24 cellular contexts compared by ENCODE assay signal in genomic region chr3:33597257-33597689, GRCh38.
A peak's percentile ranks its signal among the peaks of the same experiment; 100 is the strongest.
DNase-seq lines count a peak whose midpoint lies in the region; ATAC-seq and TF ChIP-seq lines count a peak whose summit lies in the region.
"Had no signal": no experiment of that assay in that cellular context is flagged by ENCODE, and none has a peak within 500 bp of the region (broad histone marks: within the 10 kb centered on the region; RNA-seq: fewer than 3 reads in every experiment).

No MANE protein-coding gene starts in this region.

- H3K27me3 ChIP-seq in CD4-positive, alpha-beta memory T cell (ENCODE audit: insufficient read depth, low read length) = no peaks in the 10 kb centered on the region
- H3K27me3 ChIP-seq in left lung = no peaks in the 10 kb centered on the region
- H3K27me3 ChIP-seq: hepatocyte, suprapubic skin had no signal

- CTCF ChIA-PET in CD4-positive, alpha-beta memory T cell (lab: Charles Lee; ENCODE audit: partially characterized antibody) = no interaction called here

- no peaks in the 10 kb centered on the region for H3K27me3 Mint-ChIP-seq in CD4-positive, alpha-beta memory T cell
- H3K27me3 Mint-ChIP-seq in brain = no peaks in the 10 kb centered on the region

- no peak overlapping the region for H3K4me3 ChIP-seq in CD4-positive, alpha-beta memory T cell (ENCODE audit: low read length in 2 of 2)
- H3K4me3 ChIP-seq in NB4 (ENCODE audit: low read depth, low read length) (no peak overlapping the region), left lung (no peak overlapping the region)
- H3K4me3 ChIP-seq: hepatocyte, smooth muscle cell, suprapubic skin had no signal

- DNase-seq in CD4-positive, alpha-beta memory T cell = no peak
- DNase-seq in NB4 (ENCODE audit: low read depth) (peak; percentile 92), left lung (no peak), superior temporal gyrus (ENCODE audit: extremely low spot score) (no peak), GM19238 (ENCODE audit: insufficient read length, low spot score) (no peak), DMS53 treated with DMSO at 0.1 percent for 48 hours (lab: John Stamatoyannopoulos, UW; ENCODE audit: unreplicated experiment) (no peak)
- DNase-seq: activated CD4-positive, alpha-beta T cell treated with anti-CD3 and anti-CD28 coated beads, Interleukin-2, amount 50 U/mL, for 4 hours; activated naive CD4-positive, alpha-beta T cell treated with Interleukin-2 at 50 U/mL for 16 hours; aorta; KG1; mesenchymal stem cell; natural killer cell; NCI-H1105; NCI-H524 treated with DMSO at 0.1 percent for 48 hours; posterior cingulate gyrus; SHP77 treated with DMSO at 0.1 percent for 48 hours; T-helper 2 cell; WERI-Rb-1 had no signal

- POLR2A ChIA-PET in CD4-positive, alpha-beta memory T cell (lab: Charles Lee; ENCODE audit: partially characterized antibody) = no interaction called here

- no peak overlapping the region for H3K4me3 Mint-ChIP-seq in CD4-positive, alpha-beta memory T cell
- no peak overlapping the region for H3K4me3 Mint-ChIP-seq in brain
- H3K4me3 Mint-ChIP-seq: CD14-positive monocyte, natural killer cell had no signal

- H3K9me3 Mint-ChIP-seq in CD4-positive, alpha-beta memory T cell = no peaks in the 10 kb centered on the region
- H3K9me3 Mint-ChIP-seq in brain = no peaks in the 10 kb centered on the region
- H3K9me3 Mint-ChIP-seq: CD14-positive monocyte, natural killer cell had no signal

- peak overlapping the region in 5 of 7 donors; percentile 2 to 86 (median 37) for H3K27ac Mint-ChIP-seq in CD4-positive, alpha-beta memory T cell
- peak overlapping the region in 3 of 5 experiments; percentile 16 to 42 (median 34) for H3K27ac Mint-ChIP-seq in brain
- H3K27ac Mint-ChIP-seq: natural killer cell had no signal

- peaks cover 11% of the 10 kb centered on the region for H3K36me3 ChIP-seq in CD4-positive, alpha-beta memory T cell (ENCODE audit: insufficient read depth, low read length)
- peaks cover 0 to 31% of the 10 kb centered on the region in 2 donors for H3K36me3 ChIP-seq in left lung

- H3K27ac ChIP-seq in CD4-positive, alpha-beta memory T cell (ENCODE audit: low read depth, low read length) = no peak overlapping the region
- no peak overlapping the region for H3K27ac ChIP-seq in left lung
- H3K27ac ChIP-seq: hepatocyte, suprapubic skin, WERI-Rb-1 had no signal

- no peaks in the 10 kb centered on the region for H3K4me1 ChIP-seq in CD4-positive, alpha-beta memory T cell (ENCODE audit: insufficient read depth, low read length)
- peaks cover 0 to 7% of the 10 kb centered on the region in 2 donors for H3K4me1 ChIP-seq in left lung
- H3K4me1 ChIP-seq: suprapubic skin had no signal

- no peak for TF ChIP-seq CTCF in NB4 (IDR thresholded peaks at IDR 0.05; ENCODE audit: low read depth, low read length)
- TF ChIP-seq CTCF in brain (conservative IDR thresholded peaks at IDR 0.05) = no peak
- no peak for TF ChIP-seq CTCF in left lung (IDR thresholded peaks at IDR 0.05)

- TF ChIP-seq POLR2A in NB4 (IDR thresholded peaks at IDR 0.05; ENCODE audit: extremely low read depth, insufficient read length) = no peak

- H3K4me1 Mint-ChIP-seq in CD4-positive, alpha-beta memory T cell = peaks cover 0 to 4% (median 2%) of the 10 kb centered on the region in 4 donors
- H3K4me1 Mint-ChIP-seq in brain = no peaks in the 10 kb centered on the region
- H3K4me1 Mint-ChIP-seq: natural killer cell had no signal

- H3K36me3 Mint-ChIP-seq in CD4-positive, alpha-beta memory T cell = peaks cover 35 to 36% of the 10 kb centered on the region in 2 donors
- H3K36me3 Mint-ChIP-seq in brain = peaks cover 56% of the 10 kb centered on the region

- intact Hi-C loops in CD4-positive, alpha-beta memory T cell (cut with micrococcal nuclease) = no loop called here
- intact Hi-C loops in left lung (cut with DNase I) = no loop called here

- no peaks in the 10 kb centered on the region for H3K9me3 ChIP-seq in CD4-positive, alpha-beta memory T cell (ENCODE audit: control insufficient read depth in 1 of 2, low read length in 2 of 2)
- H3K9me3 ChIP-seq in left lung = no peaks in the 10 kb centered on the region
- H3K9me3 ChIP-seq: suprapubic skin had no signal

- ATAC-seq in left lung (peak; percentile 41), HG02623 (IDR thresholded peaks at IDR 0.05; ENCODE audit: unreplicated experiment) (no peak)
- ATAC-seq: natural killer cell had no signal
